1 cellular context compared by ENCODE assay signal in the genomic region with DNA sequence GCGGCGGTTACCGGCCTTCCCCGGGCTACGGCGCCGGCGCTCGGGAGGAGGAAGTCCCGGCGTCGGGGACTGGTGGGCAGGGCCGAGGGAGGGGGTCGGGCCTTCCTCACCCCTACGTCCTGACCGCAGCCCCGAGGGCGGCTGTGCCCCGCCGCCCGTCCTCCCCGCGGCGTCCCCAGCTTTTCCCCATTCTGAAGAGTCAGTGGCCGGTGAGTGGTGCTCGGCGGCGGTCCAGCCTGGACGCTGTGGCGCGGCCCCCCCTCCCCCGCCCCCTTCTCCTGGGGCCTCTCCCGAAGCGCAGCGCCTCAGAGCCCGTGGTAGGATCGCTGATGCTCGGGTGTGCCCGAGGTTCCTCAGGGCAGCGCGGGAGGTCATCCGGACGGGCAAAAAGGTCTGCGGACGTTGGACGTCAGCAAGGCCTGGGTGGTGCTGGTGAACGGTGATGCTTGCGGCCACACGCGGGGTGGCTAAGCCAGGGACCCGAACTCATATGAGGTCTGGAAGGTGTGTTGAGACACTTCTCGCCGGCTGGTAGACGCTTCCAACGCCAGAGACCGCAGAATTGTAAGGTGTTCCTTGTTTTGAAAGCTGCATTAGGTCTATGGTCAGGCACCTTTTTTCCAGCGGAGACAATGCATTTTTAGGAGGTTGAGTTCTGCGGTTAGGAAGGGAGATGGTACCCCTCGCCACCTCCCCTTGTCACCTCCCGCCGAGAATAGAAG.
A peak's percentile ranks its signal among the peaks of the same experiment; 100 is the strongest.
TF ChIP-seq lines count a peak whose summit lies in the region.

No MANE protein-coding gene starts in this region.

TF ChIP-seq in SK-N-SH, 30 proteins besides CTCF, POLR2A, EP300 and RAD21 (continued from another document):
- TF ChIP-seq, protein P1, sequence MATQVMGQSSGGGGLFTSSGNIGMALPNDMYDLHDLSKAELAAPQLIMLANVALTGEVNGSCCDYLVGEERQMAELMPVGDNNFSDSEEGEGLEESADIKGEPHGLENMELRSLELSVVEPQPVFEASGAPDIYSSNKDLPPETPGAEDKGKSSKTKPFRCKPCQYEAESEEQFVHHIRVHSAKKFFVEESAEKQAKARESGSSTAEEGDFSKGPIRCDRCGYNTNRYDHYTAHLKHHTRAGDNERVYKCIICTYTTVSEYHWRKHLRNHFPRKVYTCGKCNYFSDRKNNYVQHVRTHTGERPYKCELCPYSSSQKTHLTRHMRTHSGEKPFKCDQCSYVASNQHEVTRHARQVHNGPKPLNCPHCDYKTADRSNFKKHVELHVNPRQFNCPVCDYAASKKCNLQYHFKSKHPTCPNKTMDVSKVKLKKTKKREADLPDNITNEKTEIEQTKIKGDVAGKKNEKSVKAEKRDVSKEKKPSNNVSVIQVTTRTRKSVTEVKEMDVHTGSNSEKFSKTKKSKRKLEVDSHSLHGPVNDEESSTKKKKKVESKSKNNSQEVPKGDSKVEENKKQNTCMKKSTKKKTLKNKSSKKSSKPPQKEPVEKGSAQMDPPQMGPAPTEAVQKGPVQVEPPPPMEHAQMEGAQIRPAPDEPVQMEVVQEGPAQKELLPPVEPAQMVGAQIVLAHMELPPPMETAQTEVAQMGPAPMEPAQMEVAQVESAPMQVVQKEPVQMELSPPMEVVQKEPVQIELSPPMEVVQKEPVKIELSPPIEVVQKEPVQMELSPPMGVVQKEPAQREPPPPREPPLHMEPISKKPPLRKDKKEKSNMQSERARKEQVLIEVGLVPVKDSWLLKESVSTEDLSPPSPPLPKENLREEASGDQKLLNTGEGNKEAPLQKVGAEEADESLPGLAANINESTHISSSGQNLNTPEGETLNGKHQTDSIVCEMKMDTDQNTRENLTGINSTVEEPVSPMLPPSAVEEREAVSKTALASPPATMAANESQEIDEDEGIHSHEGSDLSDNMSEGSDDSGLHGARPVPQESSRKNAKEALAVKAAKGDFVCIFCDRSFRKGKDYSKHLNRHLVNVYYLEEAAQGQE (IDR thresholded peaks at IDR 0.05; ENCODE audit: low read depth, low read length): no peak
- TF ChIP-seq, protein P2, sequence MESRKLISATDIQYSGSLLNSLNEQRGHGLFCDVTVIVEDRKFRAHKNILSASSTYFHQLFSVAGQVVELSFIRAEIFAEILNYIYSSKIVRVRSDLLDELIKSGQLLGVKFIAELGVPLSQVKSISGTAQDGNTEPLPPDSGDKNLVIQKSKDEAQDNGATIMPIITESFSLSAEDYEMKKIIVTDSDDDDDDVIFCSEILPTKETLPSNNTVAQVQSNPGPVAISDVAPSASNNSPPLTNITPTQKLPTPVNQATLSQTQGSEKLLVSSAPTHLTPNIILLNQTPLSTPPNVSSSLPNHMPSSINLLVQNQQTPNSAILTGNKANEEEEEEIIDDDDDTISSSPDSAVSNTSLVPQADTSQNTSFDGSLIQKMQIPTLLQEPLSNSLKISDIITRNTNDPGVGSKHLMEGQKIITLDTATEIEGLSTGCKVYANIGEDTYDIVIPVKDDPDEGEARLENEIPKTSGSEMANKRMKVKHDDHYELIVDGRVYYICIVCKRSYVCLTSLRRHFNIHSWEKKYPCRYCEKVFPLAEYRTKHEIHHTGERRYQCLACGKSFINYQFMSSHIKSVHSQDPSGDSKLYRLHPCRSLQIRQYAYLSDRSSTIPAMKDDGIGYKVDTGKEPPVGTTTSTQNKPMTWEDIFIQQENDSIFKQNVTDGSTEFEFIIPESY (IDR thresholded peaks at IDR 0.05; ENCODE audit: borderline replicate concordance, low read depth): no peak
- 0 out of 2 replicates have a peak, but pooled peaks have one; percentile 11 for TF ChIP-seq TEAD4 (IDR thresholded peaks at IDR 0.05; ENCODE audit: borderline replicate concordance, insufficient read depth)
